8 cellular contexts compared by ENCODE assay signal in the genomic region with DNA sequence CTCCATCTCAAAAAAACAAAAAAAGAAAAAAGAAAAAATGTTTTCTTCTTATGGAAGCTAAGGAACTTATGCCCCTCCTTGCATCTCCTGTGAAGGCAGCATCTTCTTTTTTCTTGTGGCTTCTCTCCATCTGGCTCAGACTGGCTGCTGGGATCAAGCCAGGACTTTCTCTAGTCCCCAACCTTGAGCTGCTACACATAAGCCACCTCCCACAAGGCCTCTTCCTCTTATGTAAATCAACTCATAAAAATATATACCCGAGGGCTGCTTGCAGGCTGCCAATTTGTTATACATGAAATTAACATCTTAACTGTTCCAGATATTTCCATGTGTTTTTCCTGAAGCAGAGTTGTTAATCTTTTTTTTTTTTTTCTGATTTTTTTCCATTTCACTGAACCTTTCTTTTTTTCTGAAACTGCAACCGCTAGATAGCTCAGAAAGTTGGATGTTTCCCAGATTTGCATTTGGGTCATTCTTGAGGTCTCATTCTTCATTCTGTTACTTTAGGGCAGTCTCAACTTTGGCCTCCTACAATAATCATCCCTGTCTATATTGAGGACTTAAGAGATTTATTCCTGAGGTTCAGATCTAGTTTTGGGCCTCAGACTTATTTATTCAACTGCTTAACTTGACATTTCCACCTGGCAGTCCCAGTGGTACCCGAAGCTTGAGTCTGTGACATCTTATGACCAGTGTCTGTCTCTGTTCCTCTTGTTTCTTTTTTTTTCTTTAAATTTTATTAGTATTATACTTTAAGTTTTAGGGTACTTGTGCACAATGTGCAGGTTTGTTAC. TPM values are rescaled to one million over a fixed set of nuclear protein-coding genes. Genes with fewer than 3 reads are reported as not detected.
DNase-seq lines count a peak whose midpoint lies in the region; ATAC-seq and TF ChIP-seq lines count a peak whose summit lies in the region.

No MANE protein-coding gene starts in this region.

- no peak overlapping the region for H2AK5ac ChIP-seq in H9 (ENCODE audit: insufficient read length, low read length)

- no peak overlapping the region for H2BK15ac ChIP-seq in H9 (ENCODE audit: low read depth, low read length)

- 11 to 22% methylated on average over 3 of the region's 3 CpGs for WGBS in gastroesophageal sphincter (ENCODE audit: low coverage in 1 of 2), 2 donors
- 43 to 50% (median 46%) methylated on average over 3 of the region's 3 CpGs for WGBS in stomach, 5 donors
- no CpG with 5 or more reads among the region's 3 CpGs for WGBS in H9 (ENCODE audit: extremely low coverage, insufficient read length, low lambda C conversion rate)

- DNase-seq in GM13976 (ENCODE audit: low spot score), result peak; percentile 52
- DNase-seq in HAP-1 (ENCODE audit: low spot score in 2 of 2), result peak; percentile 66 to 67
- DNase-seq in NCI-H526 (lab: John Stamatoyannopoulos, UW), result peak; percentile 59 to 63
- DNase-seq in activated T-cell treated with anti-CD3 and anti-CD28 coated beads, Interleukin-2, amount 50 U/mL, for 24 hours, result no peak
- no peak for DNase-seq in stomach
- no peak for DNase-seq in 8988T
- DNase-seq in H9, result no peak

- H3K27me3 Mint-ChIP-seq in activated T-cell treated with anti-CD3 and anti-CD28 coated beads, Interleukin-2, amount 50 U/mL, for 24 hours, result no peaks in the 10 kb centered on the region
- H3K27me3 Mint-ChIP-seq in H9 (ENCODE audit: low read depth), result no peaks in the 10 kb centered on the region

- H3K4me3 ChIP-seq in HAP-1, result no peak overlapping the region
- H3K4me3 ChIP-seq in gastroesophageal sphincter, result no peak overlapping the region
- no peak overlapping the region for H3K4me3 ChIP-seq in stomach

- in situ Hi-C loops in GM13976 (cut with MboI; ENCODE audit: low sequenced_read_pairs, unreplicated experiment), result no loop called here
- in situ Hi-C loops in HAP-1 (cut with MboI; ENCODE audit: low sequenced_read_pairs), result no loop called here

- H2AFZ ChIP-seq in H9 (ENCODE audit: low read length), result no peak overlapping the region

- H4K91ac ChIP-seq in H9 (ENCODE audit: insufficient read length, low read depth, low read length), result no peak overlapping the region

- no peak overlapping the region for H3T11ph ChIP-seq in H9 (ENCODE audit: low read length)

- no peak overlapping the region for H3K4me3 Mint-ChIP-seq in activated T-cell treated with anti-CD3 and anti-CD28 coated beads, Interleukin-2, amount 50 U/mL, for 24 hours
- no peak overlapping the region; a peak in 1 of 5 replicates for H3K4me3 Mint-ChIP-seq in H9

- H3K4me2 ChIP-seq in H9 (ENCODE audit: insufficient read depth, insufficient read length, low read length), result no peak overlapping the region

- H3K18ac ChIP-seq in H9 (ENCODE audit: insufficient read length, low read depth, low read length), result no peak overlapping the region

- peaks cover 4% of the 10 kb centered on the region for H3K36me3 Mint-ChIP-seq in activated T-cell treated with anti-CD3 and anti-CD28 coated beads, Interleukin-2, amount 50 U/mL, for 24 hours (ENCODE audit: low read depth)
- H3K36me3 Mint-ChIP-seq in H9 (ENCODE audit: insufficient read depth in 1 of 3, low read depth in 3 of 3), result peaks cover 0 to 4% (median 3%) of the 10 kb centered on the region in 3 experiments; a peak in 2 of 7 replicates

- no peak overlapping the region for H3K23ac ChIP-seq in H9 (ENCODE audit: insufficient read length, low read depth, low read length)

- intact Hi-C loops in stomach (cut with DNase I; ENCODE audit: low total_unique reads), result loop anchor here (10.0 kb wide), 1 partner anchor 175 kb away; a partner anchor contains a TSS

- peaks cover 8% of the 10 kb centered on the region for H3K79me1 ChIP-seq in H9 (ENCODE audit: insufficient read depth, low read depth, low read length, poor library complexity, severe bottlenecking)

- H3K4me1 ChIP-seq in HAP-1 (peaks cover 27% of the 10 kb centered on the region), gastroesophageal sphincter (peaks cover 0 to 47% (median 0%) of the 10 kb centered on the region in 3 donors), stomach (peaks cover 0 to 28% (median 10%) of the 10 kb centered on the region in 4 donors), H9 (ENCODE audit: insufficient read depth, low read length) (peaks cover 3% of the 10 kb centered on the region; the same call in 1 of the 2 replicates)

- no peak overlapping the region for H3K9ac ChIP-seq in H9 (ENCODE audit: extremely low read depth, insufficient read length, low read length)

- no peaks in the 10 kb centered on the region for H3K23me2 ChIP-seq in H9 (ENCODE audit: insufficient read length, low read depth, low read length, poor library complexity, severe bottlenecking)

- peak; percentile 68 for ATAC-seq in gastroesophageal sphincter

- H3K27ac ChIP-seq in gastroesophageal sphincter, result peak overlapping the region in 2 of 4 donors; percentile 51 to 59
- H3K27ac ChIP-seq in stomach, result no peak overlapping the region
- H3K27ac ChIP-seq in H9 (ENCODE audit: insufficient read length, low read depth, low read length), result no peak overlapping the region

- no peak overlapping the region for H4K5ac ChIP-seq in H9 (ENCODE audit: insufficient read length, low read depth, low read length)

- H3K56ac ChIP-seq in H9 (ENCODE audit: insufficient read length, low read depth, low read length), result no peak overlapping the region

- H3K27me3 ChIP-seq in HAP-1 (ENCODE audit: low read depth) (no peaks in the 10 kb centered on the region), gastroesophageal sphincter (no peaks in the 10 kb centered on the region), stomach (no peaks in the 10 kb centered on the region), H9 (ENCODE audit: insufficient read depth, low read length) (no peaks in the 10 kb centered on the region)

- no peaks in the 10 kb centered on the region for H3K36me3 ChIP-seq in HAP-1 (replicated peaks)
- H3K36me3 ChIP-seq in gastroesophageal sphincter, result no peaks in the 10 kb centered on the region
- no peaks in the 10 kb centered on the region for H3K36me3 ChIP-seq in stomach

- no peaks in the 10 kb centered on the region for H4K20me1 ChIP-seq in H9 (ENCODE audit: control insufficient read depth, insufficient read depth, insufficient read length)

- no peaks in the 10 kb centered on the region for H3K79me2 ChIP-seq in H9 (ENCODE audit: insufficient read depth, low read length)

- H2BK12ac ChIP-seq in H9 (ENCODE audit: insufficient read length, low read depth, low read length), result no peak overlapping the region

- H3K4ac ChIP-seq in H9 (ENCODE audit: low read depth, low read length), result no peak overlapping the region

- TF ChIP-seq EP300 in gastroesophageal sphincter (IDR thresholded peaks at IDR 0.05) (no peak), stomach (IDR thresholded peaks at IDR 0.05) (no peak)

- H3K4me1 Mint-ChIP-seq in activated T-cell treated with anti-CD3 and anti-CD28 coated beads, Interleukin-2, amount 50 U/mL, for 24 hours (ENCODE audit: low read depth), result peaks cover 28% of the 10 kb centered on the region
- H3K4me1 Mint-ChIP-seq in H9, result peaks cover 17 to 20% of the 10 kb centered on the region in 2 experiments

- no peak overlapping the region for H2BK120ac ChIP-seq in H9 (ENCODE audit: low read depth, low read length, poor library complexity, severe bottlenecking)

- no peak overlapping the region for H2BK5ac ChIP-seq in H9 (ENCODE audit: insufficient read length, low read length)

- no peak overlapping the region for H2BK20ac ChIP-seq in H9 (ENCODE audit: low read depth, low read length, poor library complexity, severe bottlenecking)

- TF ChIP-seq CTCF in GM13976 (IDR thresholded peaks at IDR 0.05; ENCODE audit: borderline replicate concordance, control extremely low read depth, extremely low read depth, insufficient read depth, missing control alignments) (no peak), gastroesophageal sphincter (IDR thresholded peaks at IDR 0.05) (no peak), stomach (IDR thresholded peaks at IDR 0.05) (no peak), H9 (conservative IDR thresholded peaks at IDR 0.05) (no peak)

- TF ChIP-seq POLR2A in gastroesophageal sphincter (IDR thresholded peaks at IDR 0.05), result no peak
- TF ChIP-seq POLR2A in stomach (IDR thresholded peaks at IDR 0.05), result no peak

- H3K27ac Mint-ChIP-seq in activated T-cell treated with anti-CD3 and anti-CD28 coated beads, Interleukin-2, amount 50 U/mL, for 24 hours, result no peak overlapping the region
- H3K27ac Mint-ChIP-seq in H9, result peak overlapping the region in 1 of 3 experiments; percentile 72; a peak in 1 of 7 replicates

- H3K9me3 ChIP-seq in HAP-1, result no peaks in the 10 kb centered on the region
- no peaks in the 10 kb centered on the region for H3K9me3 ChIP-seq in gastroesophageal sphincter
- H3K9me3 ChIP-seq in stomach, result no peaks in the 10 kb centered on the region
- no peaks in the 10 kb centered on the region for H3K9me3 ChIP-seq in H9 (ENCODE audit: control insufficient read depth, low read depth, low read length)

- H3K14ac ChIP-seq in H9 (ENCODE audit: insufficient read depth, low read length), result no peak overlapping the region

- no peaks in the 10 kb centered on the region for H3K9me3 Mint-ChIP-seq in activated T-cell treated with anti-CD3 and anti-CD28 coated beads, Interleukin-2, amount 50 U/mL, for 24 hours
- H3K9me3 Mint-ChIP-seq in H9, result no peaks in the 10 kb centered on the region

- no peak overlapping the region for H4K8ac ChIP-seq in H9 (replicated peaks; ENCODE audit: insufficient read length, low read depth, low read length)

RNA-seq across cellular contexts. Expression of a gene that starts 10.3 kb away (rescaled TPM):
- total RNA-seq in gastroesophageal sphincter (10 to 100 TPM; 17.9 to 30.5 (median 24.9) TPM), stomach (10 to 100 TPM in 4 of 5 donors, 1 to 10 TPM in 1; 4.1 to 36.8 (median 26.4) TPM), H9 (2021) (24.4 and 28.2 TPM in 2 replicates)
- 1 to 10 TPM; 2.6 to 4.7 (median 3.2) TPM for polyA plus RNA-seq in stomach

RNA-seq across cellular contexts. Expression of a gene that starts 15.9 kb away (rescaled TPM):
- total RNA-seq in gastroesophageal sphincter (10 to 100 TPM; 36.5 to 47.9 (median 42.8) TPM), stomach (10 to 100 TPM in 4 of 5 donors, 1 to 10 TPM in 1; 8.7 to 39.8 (median 22.5) TPM), H9 (2021) (36.1 and 39.3 TPM in 2 replicates)
- polyA plus RNA-seq in stomach, result 10 to 100 TPM in 1 of 3 donors, 1 to 10 TPM in 2; 4.8 to 11.0 (median 8.8) TPM

Comparison
In these comparisons a context has a peak if more than half of its experiments do, and no peak if none do; other contexts are left out.
1. DNase-seq: peak in GM13976 (single experiment), HAP-1 (2 of 2) and NCI-H526 (2 of 2); none in activated T-cell treated with anti-CD3 and anti-CD28 coated beads, Interleukin-2, amount 50 U/mL, for 24 hours (single experiment), stomach (single experiment), 8988T (single experiment) and H9 (single experiment).